Comparison of ENCODE assay signal across 26 cellular contexts in the genomic region with DNA sequence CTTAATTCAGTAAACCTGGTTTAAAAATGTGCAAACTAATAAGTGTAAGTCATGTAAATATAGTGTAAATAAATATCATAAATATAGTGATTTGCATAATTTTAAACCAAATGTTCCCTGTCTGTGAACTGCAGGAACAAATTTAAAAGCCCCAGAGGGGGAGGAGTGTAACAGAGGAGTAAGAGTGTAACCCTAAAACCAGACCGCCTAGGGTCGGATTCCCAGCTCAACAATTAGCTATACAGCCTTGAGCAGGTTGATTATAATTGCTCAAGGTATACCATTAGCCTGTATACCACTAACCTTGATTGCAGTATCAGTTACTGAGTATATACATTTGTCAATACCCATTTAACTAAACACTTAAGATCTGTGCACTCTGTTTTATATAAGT.
"Had no signal": no experiment of that assay in that cellular context is flagged by ENCODE, and none has a peak within 500 bp of the region (broad histone marks: within the 10 kb centered on the region; RNA-seq: fewer than 3 reads in every experiment).

No MANE protein-coding gene starts in this region.

- H3K9me3 Mint-ChIP-seq: type B pancreatic cell had no signal

- FAIRE-seq: colon, small intestine, urothelium cell line had no signal

- ATAC-seq: effector memory CD8-positive, alpha-beta T cell; gastrocnemius medialis; left lobe of liver; lower lobe of right lung; mucosa of descending colon; naive thymus-derived CD8-positive, alpha-beta T cell; right cardiac atrium; stimulated activated effector memory CD8-positive, alpha-beta T cell treated with anti-CD3 and anti-CD28 coated beads, Interleukin-12 subunit alpha, Interleukin-12 subunit beta, amount 100 ng/mL, for 72 hours; stimulated activated naive CD8-positive, alpha-beta T cell treated with anti-CD3 and anti-CD28 coated beads, Interleukin-15, Interleukin-2, amounts not matched to agents 100 U/mL and 50 U/mL, for 24 hours had no signal

- H3K9me3 ChIP-seq: esophagus muscularis mucosa, gastrocnemius medialis, heart right ventricle, lower lobe of right lung, mucosa of descending colon, ovary, suprapubic skin, thyroid gland had no signal

- H3K36me3 ChIP-seq: esophagus muscularis mucosa, gastrocnemius medialis, heart right ventricle, lower lobe of right lung, ovary, suprapubic skin, thyroid gland had no signal

- H3K27me3 ChIP-seq: esophagus muscularis mucosa, gastrocnemius medialis, heart right ventricle, ovary, suprapubic skin, thyroid gland had no signal

- DNase-seq: effector memory CD8-positive, alpha-beta T cell; gastrocnemius medialis; heart right ventricle; hypothalamus; islet precursor cell; lower lobe of right lung; mucosa of descending colon; naive thymus-derived CD8-positive, alpha-beta T cell; ovary; right cardiac atrium; stimulated activated CD4-positive, alpha-beta T cell treated with anti-CD3 and anti-CD28 coated beads, Interleukin-4, amount 100 ng/mL, for 1 hour; stimulated activated CD8-positive, alpha-beta memory T cell treated with anti-CD3 and anti-CD28 coated beads, Interleukin-4, amount 100 ng/mL, for 48 hours; stimulated activated naive CD8-positive, alpha-beta T cell treated with anti-CD3 and anti-CD28 coated beads, Interleukin-15, Interleukin-2, amounts not matched to agents 100 U/mL and 50 U/mL, for 24 hours; thyroid gland had no signal

- H3K27ac ChIP-seq: epithelial cell of prostate, esophagus muscularis mucosa, gastrocnemius medialis, heart right ventricle, lower lobe of right lung, ovary, suprapubic skin, thyroid gland had no signal

- H3K4me3 Mint-ChIP-seq: dendritic cell treated with granulocyte-macrophage colony-stimulating factor and Interleukin-4, amounts not matched to agents 40 ng/mL and 50 ng/mL, for 4 days; effector memory CD8-positive, alpha-beta T cell; naive thymus-derived CD8-positive, alpha-beta T cell; neural crest cell; stimulated activated effector memory CD8-positive, alpha-beta T cell treated with anti-CD3 and anti-CD28 coated beads, Interleukin-12 subunit alpha, Interleukin-12 subunit beta, amount 100 ng/mL, for 72 hours; type B pancreatic cell had no signal

- H3K27me3 Mint-ChIP-seq: dendritic cell treated with granulocyte-macrophage colony-stimulating factor and Interleukin-4, amounts not matched to agents 40 ng/mL and 50 ng/mL, for 4 days; effector memory CD8-positive, alpha-beta T cell; progenitor cell of endocrine pancreas; type B pancreatic cell had no signal

- H3K36me3 Mint-ChIP-seq: naive thymus-derived CD8-positive, alpha-beta T cell; stimulated activated effector memory CD8-positive, alpha-beta T cell treated with anti-CD3 and anti-CD28 coated beads, Interleukin-12 subunit alpha, Interleukin-12 subunit beta, amount 100 ng/mL, for 72 hours; type B pancreatic cell had no signal

- H3K4me3 ChIP-seq: esophagus muscularis mucosa, gastrocnemius medialis, heart right ventricle, lower lobe of right lung, mucosa of descending colon, ovary, suprapubic skin, thyroid gland had no signal

- H3K4me1 Mint-ChIP-seq: naive thymus-derived CD8-positive, alpha-beta T cell; stimulated activated effector memory CD8-positive, alpha-beta T cell treated with anti-CD3 and anti-CD28 coated beads, Interleukin-12 subunit alpha, Interleukin-12 subunit beta, amount 100 ng/mL, for 72 hours had no signal

- H3K27ac Mint-ChIP-seq: dendritic cell treated with granulocyte-macrophage colony-stimulating factor and Interleukin-4, amounts not matched to agents 40 ng/mL and 50 ng/mL, for 4 days; effector memory CD8-positive, alpha-beta T cell; naive thymus-derived CD8-positive, alpha-beta T cell; progenitor cell of endocrine pancreas; stimulated activated effector memory CD8-positive, alpha-beta T cell treated with anti-CD3 and anti-CD28 coated beads, Interleukin-12 subunit alpha, Interleukin-12 subunit beta, amount 100 ng/mL, for 72 hours; type B pancreatic cell had no signal
